11 cellular contexts compared by ENCODE assay signal in genomic region chr3:10169000-10169496, GRCh38. TPM values are rescaled to one million over a fixed set of nuclear protein-coding genes. Genes with fewer than 3 reads are reported as not detected.
DNase-seq lines count a peak whose midpoint lies in the region; ATAC-seq, FAIRE-seq and TF ChIP-seq lines count a peak whose summit lies in the region.
"Had no signal": no experiment of that assay in that cellular context is flagged by ENCODE, and none has a peak within 500 bp of the region (broad histone marks: within the 10 kb centered on the region; RNA-seq: fewer than 3 reads in every experiment).

No MANE protein-coding gene starts in this region.

- no peaks in the 10 kb centered on the region for H3K9me3 ChIP-seq in A549
- H3K9me3 ChIP-seq in HEK293 (ENCODE audit: control insufficient read depth, insufficient read depth, low read depth, low read length) = no peaks in the 10 kb centered on the region
- H3K9me3 ChIP-seq in hepatocyte (ENCODE audit: low read depth) = no peaks in the 10 kb centered on the region

- no peak for TF ChIP-seq POLR2A in A549 (IDR thresholded peaks at IDR 0.05; ENCODE audit: low read length)

- no peaks in the 10 kb centered on the region for H4K20me1 ChIP-seq in hepatocyte (ENCODE audit: insufficient read depth, poor library complexity, severe bottlenecking)

- H3K27me3 ChIP-seq in hepatocyte = no peaks in the 10 kb centered on the region

- peaks cover 45% of the 10 kb centered on the region for H3K4me1 ChIP-seq in A549
- no peaks in the 10 kb centered on the region for H3K4me1 ChIP-seq in HEK293 (ENCODE audit: control insufficient read depth, insufficient read depth, low read length)
- H3K4me1 ChIP-seq in hepatocyte (ENCODE audit: insufficient read depth) = peaks cover 3% of the 10 kb centered on the region

- POLR2A ChIA-PET in A549 (lab: Yijun Ruan, JAX) = no interaction called here
- POLR2A ChIA-PET in HEK293 (lab: Yijun Ruan, JAX) = no interaction called here

- peak; percentile 63 to 77 for TF ChIP-seq RAD21 in A549 (conservative IDR thresholded peaks at IDR 0.05 in 1 of 2, IDR thresholded peaks at IDR 0.05 in 1 of 2)

- peak overlapping the region; percentile 73 for H3K4me2 ChIP-seq in A549
- H3K4me2 ChIP-seq in hepatocyte = no peak overlapping the region

- H3K9me2 ChIP-seq in hepatocyte (replicated peaks; ENCODE audit: insufficient read depth) = no peaks in the 10 kb centered on the region

- H3K27ac ChIP-seq in A549 (peak overlapping the region; percentile 77 to 82), HEK293 (ENCODE audit: extremely low read depth, low read depth, low read length) (no peak overlapping the region), hepatocyte (no peak overlapping the region)

- TF ChIP-seq CTCF in A549 (IDR thresholded peaks at IDR 0.05) = peak; percentile 78
- TF ChIP-seq CTCF in HEK293 (tag by site-specific recombination; IDR thresholded peaks at IDR 0.05) = no peak
- peak; percentile 4 for TF ChIP-seq CTCF in hepatocyte (IDR thresholded peaks at IDR 0.05; ENCODE audit: poor library complexity)

- H3K36me3 ChIP-seq in HEK293 (ENCODE audit: control insufficient read depth in 2 of 2, insufficient read depth in 1 of 2, low read length in 2 of 2) (no peaks in the 10 kb centered on the region), hepatocyte (replicated peaks; ENCODE audit: insufficient read depth, low read depth) (no peaks in the 10 kb centered on the region)

- H3K4me3 ChIP-seq in A549 (peak overlapping the region; percentile 29; the same call in 1 of the 3 replicates), HEK293 (ENCODE audit: low read depth, low read length) (no peak overlapping the region), hepatocyte (no peak overlapping the region)

- TF ChIP-seq EP300 in A549 (IDR thresholded peaks at IDR 0.05) = peak in 1 of 2 experiments; percentile 49; a peak in 1 of 5 replicates

- ATAC-seq in A549 = peak in 1 of 2 experiments; percentile 26; a peak in 3 of 6 replicates
- no peak for ATAC-seq in HG03135 (IDR thresholded peaks at IDR 0.05; ENCODE audit: unreplicated experiment)
- ATAC-seq: left lobe of liver had no signal

- CTCF ChIA-PET in A549 (lab: Yijun Ruan, JAX) = interaction anchor here (0.6 to 4.1 kb wide), 6 partner anchors 17 to 113 kb away, joined by 3 to 20 read pairs (median 8); no protein-coding TSS in a partner anchor
- CTCF ChIA-PET in HEK293 (lab: Yijun Ruan, JAX) = no interaction called here

- FAIRE-seq in A549 (lab: Jason Lieb, UNC) = no peak
- FAIRE-seq: D721Med had no signal

- 5% methylated on average over 8 of the region's 8 CpGs for WGBS in A549 (ENCODE audit: missing lambda C conversion rate)
- WGBS in hepatocyte (ENCODE audit: low lambda C conversion rate, missing lambda C conversion rate) = 61% methylated on average over 8 of the region's 8 CpGs

- DNase-seq in A549 (ENCODE audit: low read depth in 1 of 2, low spot score in 1 of 2) (peak in 1 of 2 experiments; percentile 75), RPMI7951 (ENCODE audit: low read depth) (peak; percentile 62), hepatocyte (ENCODE audit: low spot score) (no peak), RKO (ENCODE audit: low spot score) (no peak), NCI-H748 treated with DMSO at 0.1 percent for 48 hours (lab: John Stamatoyannopoulos, UW) (no peak), CD1c-positive myeloid dendritic cell (ENCODE audit: extremely low spot score) (no peak)
- DNase-seq: activated gamma-delta T cell treated with Interleukin-2 at 50 U/mL for 16 hours had no signal

- no peak overlapping the region for H2AFZ ChIP-seq in hepatocyte

- H3K79me2 ChIP-seq in hepatocyte = no peaks in the 10 kb centered on the region

TF ChIP-seq in A549, 52 proteins besides CTCF, POLR2A, EP300 and RAD21 (continues in another document):
- TF ChIP-seq CHD4 (IDR thresholded peaks at IDR 0.05; ENCODE audit: borderline replicate concordance) = no peak
- TF ChIP-seq CBX8 (IDR thresholded peaks at IDR 0.05) = no peak
- no peak for TF ChIP-seq BCL3 (IDR thresholded peaks at IDR 0.05)
- peak; percentile 47 to 79; a peak in 3 of 4 replicates for TF ChIP-seq CEBPB (IDR thresholded peaks at IDR 0.05)
- TF ChIP-seq ZC3H11A (IDR thresholded peaks at IDR 0.05) = no peak
- TF ChIP-seq HOXB5 (CRISPR knock-in tag; IDR thresholded peaks at IDR 0.05) = no peak
- no peak for TF ChIP-seq MAX (IDR thresholded peaks at IDR 0.05)
- no peak for TF ChIP-seq E2F6 (IDR thresholded peaks at IDR 0.05; ENCODE audit: borderline replicate concordance, low read depth)
- no peak for TF ChIP-seq RCOR1 (IDR thresholded peaks at IDR 0.05; ENCODE audit: low read depth, low read length)

TF ChIP-seq in HEK293, 187 proteins besides CTCF, POLR2A, EP300 and RAD21 (continues in another document):
- TF ChIP-seq, protein P1, sequence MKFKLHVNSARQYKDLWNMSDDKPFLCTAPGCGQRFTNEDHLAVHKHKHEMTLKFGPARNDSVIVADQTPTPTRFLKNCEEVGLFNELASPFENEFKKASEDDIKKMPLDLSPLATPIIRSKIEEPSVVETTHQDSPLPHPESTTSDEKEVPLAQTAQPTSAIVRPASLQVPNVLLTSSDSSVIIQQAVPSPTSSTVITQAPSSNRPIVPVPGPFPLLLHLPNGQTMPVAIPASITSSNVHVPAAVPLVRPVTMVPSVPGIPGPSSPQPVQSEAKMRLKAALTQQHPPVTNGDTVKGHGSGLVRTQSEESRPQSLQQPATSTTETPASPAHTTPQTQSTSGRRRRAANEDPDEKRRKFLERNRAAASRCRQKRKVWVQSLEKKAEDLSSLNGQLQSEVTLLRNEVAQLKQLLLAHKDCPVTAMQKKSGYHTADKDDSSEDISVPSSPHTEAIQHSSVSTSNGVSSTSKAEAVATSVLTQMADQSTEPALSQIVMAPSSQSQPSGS (tag by site-specific recombination; IDR thresholded peaks at IDR 0.05; ENCODE audit: low read depth) = no peak
- TF ChIP-seq GLIS1 (tag by site-specific recombination; IDR thresholded peaks at IDR 0.05) (no peak), ZBTB20 (tag by site-specific recombination; IDR thresholded peaks at IDR 0.05) (no peak)
- TF ChIP-seq, protein P2, sequence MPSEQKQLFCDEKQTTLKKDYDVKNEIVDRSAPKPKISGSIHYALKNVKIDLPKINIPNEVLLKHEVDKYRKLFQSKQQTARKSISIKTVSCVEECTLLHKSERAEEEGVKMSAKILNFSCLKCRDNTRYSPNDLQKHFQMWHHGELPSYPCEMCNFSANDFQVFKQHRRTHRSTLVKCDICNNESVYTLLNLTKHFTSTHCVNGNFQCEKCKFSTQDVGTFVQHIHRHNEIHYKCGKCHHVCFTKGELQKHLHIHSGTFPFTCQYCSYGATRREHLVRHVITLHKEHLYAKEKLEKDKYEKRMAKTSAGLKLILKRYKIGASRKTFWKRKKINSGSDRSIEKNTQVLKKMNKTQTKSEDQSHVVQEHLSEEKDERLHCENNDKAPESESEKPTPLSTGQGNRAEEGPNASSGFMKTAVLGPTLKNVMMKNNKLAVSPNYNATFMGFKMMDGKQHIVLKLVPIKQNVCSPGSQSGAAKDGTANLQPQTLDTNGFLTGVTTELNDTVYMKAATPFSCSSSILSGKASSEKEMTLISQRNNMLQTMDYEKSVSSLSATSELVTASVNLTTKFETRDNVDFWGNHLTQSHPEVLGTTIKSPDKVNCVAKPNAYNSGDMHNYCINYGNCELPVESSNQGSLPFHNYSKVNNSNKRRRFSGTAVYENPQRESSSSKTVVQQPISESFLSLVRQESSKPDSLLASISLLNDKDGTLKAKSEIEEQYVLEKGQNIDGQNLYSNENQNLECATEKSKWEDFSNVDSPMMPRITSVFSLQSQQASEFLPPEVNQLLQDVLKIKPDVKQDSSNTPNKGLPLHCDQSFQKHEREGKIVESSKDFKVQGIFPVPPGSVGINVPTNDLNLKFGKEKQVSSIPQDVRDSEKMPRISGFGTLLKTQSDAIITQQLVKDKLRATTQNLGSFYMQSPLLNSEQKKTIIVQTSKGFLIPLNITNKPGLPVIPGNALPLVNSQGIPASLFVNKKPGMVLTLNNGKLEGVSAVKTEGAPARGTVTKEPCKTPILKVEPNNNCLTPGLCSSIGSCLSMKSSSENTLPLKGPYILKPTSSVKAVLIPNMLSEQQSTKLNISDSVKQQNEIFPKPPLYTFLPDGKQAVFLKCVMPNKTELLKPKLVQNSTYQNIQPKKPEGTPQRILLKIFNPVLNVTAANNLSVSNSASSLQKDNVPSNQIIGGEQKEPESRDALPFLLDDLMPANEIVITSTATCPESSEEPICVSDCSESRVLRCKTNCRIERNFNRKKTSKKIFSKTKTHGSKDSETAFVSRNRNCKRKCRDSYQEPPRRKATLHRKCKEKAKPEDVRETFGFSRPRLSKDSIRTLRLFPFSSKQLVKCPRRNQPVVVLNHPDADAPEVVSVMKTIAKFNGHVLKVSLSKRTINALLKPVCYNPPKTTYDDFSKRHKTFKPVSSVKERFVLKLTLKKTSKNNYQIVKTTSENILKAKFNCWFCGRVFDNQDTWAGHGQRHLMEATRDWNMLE (tag by site-specific recombination; conservative IDR thresholded peaks at IDR 0.05; ENCODE audit: low read depth) = 0 out of 2 replicates have a peak, but pooled peaks have one; percentile 23

RNA-seq across cellular contexts. Expression of gene IRAK2, which starts 4.3 kb away (rescaled TPM):
- polyA plus RNA-seq in A549 (2011; rRNA removed) (12.5 and 15.3 TPM in 2 replicates), A549 (2017; fragmentation: RNase III; extraction: RNeasy Plus Mini Kit Qiagen cat#74134 plus additional on column Dnase treatment) (7.8 to 9.1 TPM (median 7.9 TPM) in 3 replicates), hepatocyte (2.3 and 2.5 TPM in 2 replicates)
- 6.9 and 9.6 TPM in 2 replicates for polyA plus RNA-seq in A549 (2012; cell fraction: cytosol; rRNA removed)
- polyA plus RNA-seq in A549 (2012; cell fraction: nucleus; rRNA removed) = 8.7 and 12.0 TPM in 2 replicates
- polyA minus RNA-seq in A549 (2011; rRNA and poly(A)+ RNA removed) = 11.3 and 13.5 TPM in 2 replicates
- 10.7 and 11.2 TPM in 2 replicates for total RNA-seq in RPMI7951 (2014; rRNA removed; shearing (Covaris generic))
- total RNA-seq in hepatocyte = 3.7 and 4.0 TPM in 2 replicates

RNA-seq across cellular contexts. Expression of gene VHL, which starts 27.5 kb away (rescaled TPM):
- polyA plus RNA-seq in A549 (2011; rRNA removed) = 19.7 and 23.8 TPM in 2 replicates
- 7.1 and 9.1 TPM in 2 replicates for polyA plus RNA-seq in A549 (2012; cell fraction: cytosol; rRNA removed)
- polyA plus RNA-seq in A549 (2012; cell fraction: nucleus; rRNA removed) = 7.2 and 14.4 TPM in 2 replicates
- 40.7 to 41.4 TPM (median 41.2 TPM) in 3 replicates for polyA plus RNA-seq in A549 (2017; fragmentation: RNase III; extraction: RNeasy Plus Mini Kit Qiagen cat#74134 plus additional on column Dnase treatment)
- 20.6 and 24.7 TPM in 2 replicates for polyA minus RNA-seq in A549 (2011; rRNA and poly(A)+ RNA removed)
- 26.9 and 33.6 TPM in 2 replicates for total RNA-seq in RPMI7951 (2014; rRNA removed; shearing (Covaris generic))
- 54.3 and 57.9 TPM in 2 replicates for total RNA-seq in hepatocyte
- polyA plus RNA-seq in hepatocyte = 21.8 and 32.1 TPM in 2 replicates

RNA-seq across cellular contexts. Expression of gene BRK1, which starts 53.6 kb away (rescaled TPM):
- polyA plus RNA-seq in A549 (2011; rRNA removed) (173 and 189 TPM in 2 replicates), A549 (2017; fragmentation: RNase III; extraction: RNeasy Plus Mini Kit Qiagen cat#74134 plus additional on column Dnase treatment) (184 to 200 TPM (median 191 TPM) in 3 replicates), hepatocyte (186 and 188 TPM in 2 replicates)
- 118 and 148 TPM in 2 replicates for polyA plus RNA-seq in A549 (2012; cell fraction: cytosol; rRNA removed)
- polyA plus RNA-seq in A549 (2012; cell fraction: nucleus; rRNA removed) = 27.4 and 30.9 TPM in 2 replicates
- polyA minus RNA-seq in A549 (2011; rRNA and poly(A)+ RNA removed) = 55.2 and 61.2 TPM in 2 replicates
- 301 and 331 TPM in 2 replicates for total RNA-seq in RPMI7951 (2014; rRNA removed; shearing (Covaris generic))
- 105 and 112 TPM in 2 replicates for total RNA-seq in hepatocyte

Comparison
In these comparisons a context has a peak if more than half of its experiments do, and no peak if none do; other contexts are left out.
1. H3K27ac ChIP-seq: peak in A549 (2 of 2); none in HEK293 (single experiment) and hepatocyte (single experiment).
2. Of the 5 proteins assayed by ChIP-seq in both HEK293 and A549: peak only in HEK293: none; only in A549: CTCF; in both: none; in neither: 4.